18 cellular contexts compared by ENCODE assay signal in the genomic region with DNA sequence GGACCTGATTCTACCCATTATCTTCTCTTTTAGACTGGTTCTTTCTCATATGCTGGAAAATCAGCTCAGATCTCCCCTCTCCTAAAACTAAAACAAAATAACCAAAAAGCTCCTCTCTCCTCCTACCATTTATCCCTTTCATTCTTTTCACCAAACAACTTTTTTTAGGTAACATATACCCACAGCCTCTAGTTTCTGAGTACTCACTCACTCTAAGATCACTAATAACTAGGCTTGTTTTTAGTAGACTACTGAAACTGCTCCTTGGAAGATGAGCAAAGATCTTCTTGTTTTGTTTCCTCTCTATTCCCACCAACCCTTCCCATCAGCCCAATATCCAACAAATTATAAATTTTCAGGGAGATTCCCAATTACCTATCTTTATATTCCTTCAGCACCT.
DNase-seq lines count a peak whose midpoint lies in the region; ATAC-seq lines count a peak whose summit lies in the region.
"Had no signal": no experiment of that assay in that cellular context is flagged by ENCODE, and none has a peak within 500 bp of the region (broad histone marks: within the 10 kb centered on the region; RNA-seq: fewer than 3 reads in every experiment).

No MANE protein-coding gene starts in this region.

- peaks cover 21% of the 10 kb centered on the region for H3K4me1 ChIP-seq in CD8-positive, alpha-beta memory T cell (ENCODE audit: insufficient read depth, low read length)

- intact Hi-C loops in activated naive CD4-positive, alpha-beta T cell treated with anti-CD3 and anti-CD28 coated beads for 36 hours (cut with micrococcal nuclease) = loop anchor here (5.0 kb wide), 1 partner anchor 39 kb away; no protein-coding TSS in a partner anchor

- no peaks in the 10 kb centered on the region for H3K9me3 Mint-ChIP-seq in activated naive CD4-positive, alpha-beta T cell treated with anti-CD3 and anti-CD28 coated beads for 36 hours
- H3K9me3 Mint-ChIP-seq in CD8-positive, alpha-beta memory T cell = no peaks in the 10 kb centered on the region
- no peaks in the 10 kb centered on the region for H3K9me3 Mint-ChIP-seq in activated T-helper 17 cell treated with anti-CD3 and anti-CD28 coated beads, Interleukin-2, amount 50 U/mL, for 72 hours
- no peaks in the 10 kb centered on the region for H3K9me3 Mint-ChIP-seq in naive thymus-derived CD8-positive, alpha-beta T cell
- H3K9me3 Mint-ChIP-seq: IgD-negative memory B cell had no signal

- no peaks in the 10 kb centered on the region for H3K27me3 Mint-ChIP-seq in activated naive CD4-positive, alpha-beta T cell treated with anti-CD3 and anti-CD28 coated beads for 36 hours (ENCODE audit: low read depth)
- H3K27me3 Mint-ChIP-seq in CD8-positive, alpha-beta memory T cell = no peaks in the 10 kb centered on the region
- no peaks in the 10 kb centered on the region for H3K27me3 Mint-ChIP-seq in activated T-helper 17 cell treated with anti-CD3 and anti-CD28 coated beads, Interleukin-2, amount 50 U/mL, for 72 hours
- no peaks in the 10 kb centered on the region for H3K27me3 Mint-ChIP-seq in naive thymus-derived CD8-positive, alpha-beta T cell
- H3K27me3 Mint-ChIP-seq: IgD-negative memory B cell had no signal

- POLR2A ChIA-PET in CD8-positive, alpha-beta memory T cell (lab: Charles Lee) = no interaction called here
- POLR2A ChIA-PET in naive thymus-derived CD8-positive, alpha-beta T cell (lab: Charles Lee) = no interaction called here

- H3K9me3 ChIP-seq in CD8-positive, alpha-beta memory T cell (ENCODE audit: low read length) = no peaks in the 10 kb centered on the region

- peak overlapping the region; percentile 17 for H3K27ac Mint-ChIP-seq in activated naive CD4-positive, alpha-beta T cell treated with anti-CD3 and anti-CD28 coated beads for 36 hours
- peak overlapping the region in 7 of 8 donors; percentile 9 to 90 (median 44) for H3K27ac Mint-ChIP-seq in CD8-positive, alpha-beta memory T cell
- peak overlapping the region; percentile 80 for H3K27ac Mint-ChIP-seq in activated T-helper 17 cell treated with anti-CD3 and anti-CD28 coated beads, Interleukin-2, amount 50 U/mL, for 72 hours
- peak overlapping the region; percentile 7 to 94 (median 56) for H3K27ac Mint-ChIP-seq in naive thymus-derived CD8-positive, alpha-beta T cell
- H3K27ac Mint-ChIP-seq: IgD-negative memory B cell had no signal

- H3K4me3 Mint-ChIP-seq in activated naive CD4-positive, alpha-beta T cell treated with anti-CD3 and anti-CD28 coated beads for 36 hours = no peak overlapping the region
- H3K4me3 Mint-ChIP-seq in CD8-positive, alpha-beta memory T cell = no peak overlapping the region
- peak overlapping the region; percentile 52 for H3K4me3 Mint-ChIP-seq in activated T-helper 17 cell treated with anti-CD3 and anti-CD28 coated beads, Interleukin-2, amount 50 U/mL, for 72 hours
- H3K4me3 Mint-ChIP-seq in naive thymus-derived CD8-positive, alpha-beta T cell = peak overlapping the region in 1 of 10 donors; percentile 49
- H3K4me3 Mint-ChIP-seq: IgD-negative memory B cell had no signal

- no peaks in the 10 kb centered on the region for H3K36me3 ChIP-seq in CD8-positive, alpha-beta memory T cell (ENCODE audit: insufficient read depth, low read length)

- CTCF ChIA-PET in activated naive CD4-positive, alpha-beta T cell treated with anti-CD3 and anti-CD28 coated beads for 36 hours (lab: Charles Lee) = no interaction called here
- CTCF ChIA-PET in CD8-positive, alpha-beta memory T cell (lab: Charles Lee) = no interaction called here

- no peaks in the 10 kb centered on the region for H3K36me3 Mint-ChIP-seq in activated naive CD4-positive, alpha-beta T cell treated with anti-CD3 and anti-CD28 coated beads for 36 hours (ENCODE audit: low read depth)
- H3K36me3 Mint-ChIP-seq in CD8-positive, alpha-beta memory T cell = peaks cover 0 to 7% (median 6%) of the 10 kb centered on the region in 3 donors
- H3K36me3 Mint-ChIP-seq in activated T-helper 17 cell treated with anti-CD3 and anti-CD28 coated beads, Interleukin-2, amount 50 U/mL, for 72 hours (ENCODE audit: low read depth) = no peaks in the 10 kb centered on the region
- H3K36me3 Mint-ChIP-seq in naive thymus-derived CD8-positive, alpha-beta T cell = peaks cover 0 to 11% (median 7%) of the 10 kb centered on the region in 3 donors
- H3K36me3 Mint-ChIP-seq: IgD-negative memory B cell had no signal

- peaks cover 53% of the 10 kb centered on the region for H3K4me1 Mint-ChIP-seq in activated naive CD4-positive, alpha-beta T cell treated with anti-CD3 and anti-CD28 coated beads for 36 hours (ENCODE audit: low read depth)
- peaks cover 42 to 72% (median 67%) of the 10 kb centered on the region in 3 donors for H3K4me1 Mint-ChIP-seq in CD8-positive, alpha-beta memory T cell
- H3K4me1 Mint-ChIP-seq in activated T-helper 17 cell treated with anti-CD3 and anti-CD28 coated beads, Interleukin-2, amount 50 U/mL, for 72 hours = peaks cover 38% of the 10 kb centered on the region
- peaks cover 25 to 55% (median 42%) of the 10 kb centered on the region in 4 donors for H3K4me1 Mint-ChIP-seq in naive thymus-derived CD8-positive, alpha-beta T cell

- ATAC-seq in activated T-helper 17 cell treated with anti-CD3 and anti-CD28 coated beads, Interleukin-2, amount 50 U/mL, for 72 hours (replicated peaks) = peak; percentile 61
- no peak for ATAC-seq in naive thymus-derived CD8-positive, alpha-beta T cell
- no peak for ATAC-seq in HG03432 (IDR thresholded peaks at IDR 0.05; ENCODE audit: unreplicated experiment)

- no peak overlapping the region for H3K27ac ChIP-seq in CD8-positive, alpha-beta memory T cell (ENCODE audit: low read depth, low read length)
- H3K27ac ChIP-seq: C4-2B, HL-60 had no signal

- DNase-seq in activated naive CD4-positive, alpha-beta T cell treated with anti-CD3 and anti-CD28 coated beads for 36 hours = no peak
- no peak for DNase-seq in activated naive CD4-positive, alpha-beta T cell treated with Interleukin-2 at 50 U/mL for 16 hours
- DNase-seq in CD8-positive, alpha-beta memory T cell = no peak
- DNase-seq in naive thymus-derived CD8-positive, alpha-beta T cell = no peak
- DNase-seq in epidermal melanocyte (ENCODE audit: insufficient read length, low spot score) = no peak
- DNase-seq: Calu3, DMS53, HCEC 1CT, Kasumi-1, NCI-H1105 treated with DMSO at 0.1 percent for 48 hours, NCI-H1694 treated with DMSO at 0.1 percent for 48 hours, NCI-H526 treated with DMSO at 0.1 percent for 48 hours, SHP77 had no signal

- no peaks in the 10 kb centered on the region for H3K27me3 ChIP-seq in CD8-positive, alpha-beta memory T cell (ENCODE audit: insufficient read depth, low read length, poor library complexity, severe bottlenecking)

- H3K4me3 ChIP-seq in CD8-positive, alpha-beta memory T cell (ENCODE audit: low read length) = no peak overlapping the region

Comparison
In these comparisons a context has a peak if more than half of its experiments do, and no peak if none do; other contexts are left out.
1. H3K27ac Mint-ChIP-seq: peak in every context shown above with its lines; median percentile 80 in activated T-helper 17 cell treated with anti-CD3 and anti-CD28 coated beads, Interleukin-2, amount 50 U/mL, for 72 hours; 56 in naive thymus-derived CD8-positive, alpha-beta T cell; 44 in CD8-positive, alpha-beta memory T cell; 17 in activated naive CD4-positive, alpha-beta T cell treated with anti-CD3 and anti-CD28 coated beads for 36 hours.